In genomic region chr17:8073627-8074485, GRCh38 we compare ENCODE assay signal across 8 cellular contexts. TPM values are rescaled to one million over a fixed set of nuclear protein-coding genes. Genes with fewer than 3 reads are reported as not detected.
A peak's percentile ranks its signal among the peaks of the same experiment; 100 is the strongest.
DNase-seq lines count a peak whose midpoint lies in the region; ATAC-seq and TF ChIP-seq lines count a peak whose summit lies in the region.

No MANE protein-coding gene starts in this region.

- H3K27me3 ChIP-seq in lung (ENCODE audit: control insufficient read depth, insufficient read depth) = no peaks in the 10 kb centered on the region

- no peaks in the 10 kb centered on the region for H3K36me3 ChIP-seq in lung (ENCODE audit: control insufficient read depth in 2 of 2, insufficient read depth in 2 of 2, low read length in 2 of 2)

- no peaks in the 10 kb centered on the region for H3K9me3 ChIP-seq in lung (ENCODE audit: control insufficient read depth in 2 of 2, insufficient read depth in 1 of 2, low read length in 1 of 2)

- TF ChIP-seq CTCF in lung (IDR thresholded peaks at IDR 0.05; ENCODE audit: control extremely low read depth, extremely low read depth) = peak; percentile 74

- H3K4me1 ChIP-seq in lung (ENCODE audit: control insufficient read depth in 2 of 2, insufficient read depth in 2 of 2, low read length in 2 of 2) = peaks cover 0 to 11% of the 10 kb centered on the region in 2 donors

- DNase-seq in AG08395 (ENCODE audit: low spot score) (peak; percentile 74), NCI-H226 (peak; percentile 43), ecto neural progenitor cell (ENCODE audit: low spot score) (peak; percentile 92), lung (ENCODE audit: low spot score) (peak; percentile 74)
- DNase-seq in activated CD4-positive, alpha-beta T cell treated with anti-CD3 and anti-CD28 coated beads, Interleukin-2, amount 50 U/mL, for 4 hours = peak; percentile 86
- DNase-seq in stimulated activated CD8-positive, alpha-beta memory T cell treated with anti-CD3 and anti-CD28 coated beads, Interleukin-15, amount 100 ng/mL, for 48 hours (ENCODE audit: low read depth in 2 of 2) = peak; percentile 73 to 76

- 6 to 7% methylated on average over 28 of the region's 28 CpGs for WGBS in lung, 2 donors

- no peak overlapping the region for H3K4me3 ChIP-seq in lung

- ATAC-seq in GM18907 (IDR thresholded peaks at IDR 0.05; ENCODE audit: unreplicated experiment) (peak; percentile 48), lung (ENCODE audit: insufficient read depth, low FRiP score) (peak; percentile 64), HG02938 (IDR thresholded peaks at IDR 0.05; ENCODE audit: unreplicated experiment) (no peak)

- no peak overlapping the region for H3K27ac ChIP-seq in lung (ENCODE audit: low read depth in 1 of 2, low read length in 1 of 2)

RNA-seq across cellular contexts. Expression of gene ALOX12B, which starts 13.7 kb away (rescaled TPM):
- total RNA-seq in lung = under 1 TPM; 0.46 to 0.48 TPM
- polyA plus RNA-seq in lung = under 1 TPM in 1 of 2 donors, not detected in 1; 0.06 TPM

RNA-seq across cellular contexts. Expression of gene ALOX15B, which starts 35.0 kb away (rescaled TPM):
- 100 to 1,000 TPM in 1 of 2 donors, 1 to 10 TPM in 1; 3.4 to 135 TPM for total RNA-seq in lung
- 10 to 100 TPM; 64.9 to 82.7 TPM for polyA plus RNA-seq in lung

RNA-seq across cellular contexts. Expression of gene ALOXE3, which starts 44.5 kb away (rescaled TPM):
- total RNA-seq in lung = under 1 TPM in 1 of 2 donors, not detected in 1; 0.12 TPM
- polyA plus RNA-seq in lung = under 1 TPM; 0.28 to 0.68 TPM

RNA-seq across cellular contexts. Expression of gene HES7, which starts 50.0 kb away (rescaled TPM):
- total RNA-seq in lung = under 1 TPM in 1 of 2 donors, not detected in 1; 0.55 TPM
- polyA plus RNA-seq in lung = under 1 TPM; 0.22 to 0.28 TPM
